12 cellular contexts compared by ENCODE assay signal in genomic region chr14:94388027-94388895, GRCh38. TPM values are rescaled to one million over a fixed set of nuclear protein-coding genes. Genes with fewer than 3 reads are reported as not detected.
A peak's percentile ranks its signal among the peaks of the same experiment; 100 is the strongest.
DNase-seq lines count a peak whose midpoint lies in the region; ATAC-seq, FAIRE-seq and TF ChIP-seq lines count a peak whose summit lies in the region.
"Had no signal": no experiment of that assay in that cellular context is flagged by ENCODE, and none has a peak within 500 bp of the region (broad histone marks: within the 10 kb centered on the region; RNA-seq: fewer than 3 reads in every experiment).

TSS of gene SERPINA1 (minus strand) at chr14:94388602. CDS start at chr14:94383237, 5,365 bp downstream.

- CTCF ChIA-PET in CD4-positive, alpha-beta T cell (lab: Charles Lee) = no interaction called here

- no peaks in the 10 kb centered on the region for H3K36me3 ChIP-seq in uterus

- no peaks in the 10 kb centered on the region for H3K9me3 ChIP-seq in CD4-positive, alpha-beta T cell (ENCODE audit: control insufficient read depth, low read length)
- no peaks in the 10 kb centered on the region for H3K9me3 ChIP-seq in uterus

- no peaks in the 10 kb centered on the region for H3K4me1 ChIP-seq in uterus

- H3K27me3 Mint-ChIP-seq in CD4-positive, alpha-beta T cell = no peaks in the 10 kb centered on the region

- POLR2A ChIA-PET in CD4-positive, alpha-beta T cell (lab: Charles Lee) = no interaction called here

- intact Hi-C loops in CD4-positive, alpha-beta T cell (cut with DNase I, micrococcal nuclease) = no loop called here
- intact Hi-C loops in uterus (cut with DNase I; ENCODE audit: low total_unique reads) = no loop called here

- no peaks in the 10 kb centered on the region for H3K9me3 Mint-ChIP-seq in CD4-positive, alpha-beta T cell

- H3K4me3 Mint-ChIP-seq in CD4-positive, alpha-beta T cell = no peak within 1 kb of the TSS

- peaks cover 32% of the 10 kb centered on the region for H3K4me1 Mint-ChIP-seq in CD4-positive, alpha-beta T cell (ENCODE audit: low read depth)

- H3K36me3 Mint-ChIP-seq in CD4-positive, alpha-beta T cell (ENCODE audit: low read depth) = no peaks in the 10 kb centered on the region

- H3K4me3 ChIP-seq in coronary artery (no peak within 1 kb of the TSS), uterus (no peak within 1 kb of the TSS)

- DNase-seq in CD4-positive, alpha-beta T cell = no peak
- DNase-seq in M059J (ENCODE audit: low read depth) (peak; percentile 77), coronary artery (ENCODE audit: low spot score) (peak; percentile 65), mucosa of gallbladder (ENCODE audit: low spot score) (peak; percentile 64), uterus (no peak), GM12891 (ENCODE audit: insufficient read length, low spot score) (no peak), GM12892 (ENCODE audit: insufficient read length) (no peak)
- DNase-seq: central memory CD4-positive, alpha-beta T cell; mesendoderm; NCI-H146 had no signal

- no peaks in the 10 kb centered on the region for H3K27me3 ChIP-seq in CD4-positive, alpha-beta T cell (ENCODE audit: control insufficient read depth, insufficient read depth, low read length)
- H3K27me3 ChIP-seq in uterus = no peaks in the 10 kb centered on the region

- FAIRE-seq in GM12891 (lab: Jason Lieb, UNC) = no peak
- FAIRE-seq in GM12892 (lab: Jason Lieb, UNC) = no peak
- FAIRE-seq: frontal cortex had no signal

- H3K27ac ChIP-seq in CD4-positive, alpha-beta T cell (ENCODE audit: low read depth, low read length) = no peak within 1 kb of the TSS
- H3K27ac ChIP-seq in coronary artery (no peak within 1 kb of the TSS), uterus (no peak within 1 kb of the TSS)

- TF ChIP-seq POLR2A in uterus (IDR thresholded peaks at IDR 0.05) (no peak), GM12891 (IDR thresholded peaks at IDR 0.05; ENCODE audit: low read depth, low read length) (no peak), GM12892 (IDR thresholded peaks at IDR 0.05; ENCODE audit: low read depth, low read length) (no peak)

- TF ChIP-seq CTCF in CD4-positive, alpha-beta T cell (IDR thresholded peaks at IDR 0.05) = no peak
- TF ChIP-seq CTCF in coronary artery (IDR thresholded peaks at IDR 0.05) (no peak), uterus (IDR thresholded peaks at IDR 0.05) (no peak)

- H3K27ac Mint-ChIP-seq in CD4-positive, alpha-beta T cell = peak within 1 kb of the TSS; percentile 13

- ATAC-seq in CD4-positive, alpha-beta T cell (ENCODE audit: poor library complexity) = no peak
- no peak for ATAC-seq in GM21737 (IDR thresholded peaks at IDR 0.05; ENCODE audit: unreplicated experiment)

TF ChIP-seq in GM12891, 5 proteins besides CTCF, POLR2A, EP300 and RAD21:
- TF ChIP-seq SPI1 (IDR thresholded peaks at IDR 0.05; ENCODE audit: low read depth, low read length) (no peak), TAF1 (IDR thresholded peaks at IDR 0.05; ENCODE audit: low read depth, low read length) (no peak), POU2F2 (IDR thresholded peaks at IDR 0.05; ENCODE audit: low read depth, low read length) (no peak)

RNA-seq across cellular contexts. Expression of gene SERPINA1, which starts in this region (rescaled TPM):
- 1 to 10 TPM; 4.3 to 4.7 TPM for total RNA-seq in CD4-positive, alpha-beta T cell
- 5.6 and 8.3 TPM in 2 replicates for total RNA-seq in M059J (2014; rRNA removed; shearing (Covaris generic))
- total RNA-seq in mucosa of gallbladder (348 TPM), uterus (1 to 10 TPM in 2 of 4 donors, under 1 TPM in 1, not detected in 1; 0.88 to 6.6 (median 4.9) TPM)
- polyA plus RNA-seq in GM12891 (2012; ENCODE audit: low read depth, missing spikeins) = 0.77 TPM
- polyA plus RNA-seq in GM12892 (2012; ENCODE audit: missing spikeins) = 1.4 TPM

Comparison
In these comparisons a context has a peak if more than half of its experiments do, and no peak if none do; other contexts are left out.
1. RNA of gene SERPINA1 (total RNA-seq): 348 TPM in mucosa of gallbladder (single experiment); 5.6 to 8.3 TPM in M059J, 0.88 to 6.6 TPM in uterus and 4.3 to 4.7 TPM in CD4-positive, alpha-beta T cell; every median in the first group is over 10 times any median in the second.
2. DNase-seq: peak in M059J (single experiment), coronary artery (single experiment) and mucosa of gallbladder (single experiment); none in CD4-positive, alpha-beta T cell (0 of 10), uterus (0 of 2), GM12891 (single experiment) and GM12892 (single experiment).